Comparison of ENCODE assay signal across 21 cellular contexts in the genomic region with DNA sequence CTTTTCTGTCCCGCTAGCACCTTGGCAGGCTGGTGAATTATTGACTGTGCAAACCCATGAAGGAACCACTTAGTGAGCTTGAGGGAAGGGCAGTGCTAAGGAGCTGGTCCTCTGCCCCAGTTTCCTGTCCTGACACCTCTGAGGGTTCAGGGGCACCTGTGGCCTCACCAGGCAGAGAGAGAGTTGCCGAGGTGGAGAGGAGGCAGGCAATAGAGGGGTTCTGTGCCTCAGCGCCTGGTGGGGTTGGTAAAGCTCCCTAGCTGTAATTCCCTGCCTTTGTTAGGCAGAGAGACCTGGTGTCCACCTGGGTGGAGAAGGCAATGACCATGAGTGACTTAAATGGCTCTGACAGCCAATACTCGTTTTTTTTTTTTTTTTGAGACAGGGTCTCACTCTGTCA.
"Had no signal": no experiment of that assay in that cellular context is flagged by ENCODE, and none has a peak within 500 bp of the region (broad histone marks: within the 10 kb centered on the region; RNA-seq: fewer than 3 reads in every experiment).

No MANE protein-coding gene starts in this region.

- DNase-seq: colonic mucosa; cortex of kidney; dermis blood vessel endothelial cell; dorsolateral prefrontal cortex; effector CD4-positive, alpha-beta T cell; effector CD8-positive, alpha-beta T cell; effector memory CD4-positive, alpha-beta T cell; effector memory CD8-positive, alpha-beta T cell; endodermal cell; erythroblast; esophagus squamous epithelium; foreskin fibroblast; foreskin keratinocyte; foreskin melanocyte; gastrocnemius medialis; glutamatergic neuron; head of caudate nucleus; heart left ventricle; heart right ventricle had no signal

- ATAC-seq: effector memory CD8-positive, alpha-beta T cell; esophagus mucosa; foreskin keratinocyte; gastrocnemius medialis; gastroesophageal sphincter; heart left ventricle; heart right ventricle had no signal
